1 cellular context compared by ENCODE assay signal in the genomic region with DNA sequence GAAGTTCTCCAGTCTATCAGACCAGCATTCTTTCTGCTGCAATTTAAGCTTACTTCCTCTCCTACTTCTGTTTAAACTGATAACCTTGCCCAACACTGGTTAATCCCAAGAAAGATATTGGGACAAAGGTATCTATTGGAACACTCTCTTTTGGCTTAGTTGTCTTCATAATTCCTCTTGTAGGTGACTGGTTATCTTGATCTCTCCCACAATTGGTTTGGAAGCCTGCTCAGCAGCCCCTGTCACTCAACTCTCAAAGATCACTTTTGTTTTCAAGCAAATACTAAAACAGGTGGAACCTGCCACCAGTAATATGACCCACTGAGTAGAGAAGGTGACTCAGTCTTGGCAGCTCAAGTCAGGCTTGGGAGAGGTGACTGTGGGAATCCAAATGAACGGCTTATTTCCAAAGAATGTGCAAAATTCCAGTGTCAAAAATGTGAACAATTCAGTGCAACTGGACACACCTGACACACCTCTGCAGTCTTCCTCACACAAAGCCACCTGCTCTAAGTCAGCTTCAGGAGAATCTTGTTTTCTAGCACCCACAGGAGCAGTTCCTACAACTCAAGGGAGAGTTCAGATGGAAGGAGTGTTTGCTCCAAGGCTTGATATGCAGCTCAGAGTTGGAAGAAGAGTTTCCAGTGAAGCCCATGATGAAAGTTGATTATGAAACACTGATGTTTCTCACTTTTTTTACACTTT.
TF ChIP-seq lines count a peak whose summit lies in the region.

No MANE protein-coding gene starts in this region.

TF ChIP-seq in Ishikawa, 13 proteins besides CTCF, POLR2A, EP300 and RAD21 (continued from another document):
- TF ChIP-seq, protein P1, sequence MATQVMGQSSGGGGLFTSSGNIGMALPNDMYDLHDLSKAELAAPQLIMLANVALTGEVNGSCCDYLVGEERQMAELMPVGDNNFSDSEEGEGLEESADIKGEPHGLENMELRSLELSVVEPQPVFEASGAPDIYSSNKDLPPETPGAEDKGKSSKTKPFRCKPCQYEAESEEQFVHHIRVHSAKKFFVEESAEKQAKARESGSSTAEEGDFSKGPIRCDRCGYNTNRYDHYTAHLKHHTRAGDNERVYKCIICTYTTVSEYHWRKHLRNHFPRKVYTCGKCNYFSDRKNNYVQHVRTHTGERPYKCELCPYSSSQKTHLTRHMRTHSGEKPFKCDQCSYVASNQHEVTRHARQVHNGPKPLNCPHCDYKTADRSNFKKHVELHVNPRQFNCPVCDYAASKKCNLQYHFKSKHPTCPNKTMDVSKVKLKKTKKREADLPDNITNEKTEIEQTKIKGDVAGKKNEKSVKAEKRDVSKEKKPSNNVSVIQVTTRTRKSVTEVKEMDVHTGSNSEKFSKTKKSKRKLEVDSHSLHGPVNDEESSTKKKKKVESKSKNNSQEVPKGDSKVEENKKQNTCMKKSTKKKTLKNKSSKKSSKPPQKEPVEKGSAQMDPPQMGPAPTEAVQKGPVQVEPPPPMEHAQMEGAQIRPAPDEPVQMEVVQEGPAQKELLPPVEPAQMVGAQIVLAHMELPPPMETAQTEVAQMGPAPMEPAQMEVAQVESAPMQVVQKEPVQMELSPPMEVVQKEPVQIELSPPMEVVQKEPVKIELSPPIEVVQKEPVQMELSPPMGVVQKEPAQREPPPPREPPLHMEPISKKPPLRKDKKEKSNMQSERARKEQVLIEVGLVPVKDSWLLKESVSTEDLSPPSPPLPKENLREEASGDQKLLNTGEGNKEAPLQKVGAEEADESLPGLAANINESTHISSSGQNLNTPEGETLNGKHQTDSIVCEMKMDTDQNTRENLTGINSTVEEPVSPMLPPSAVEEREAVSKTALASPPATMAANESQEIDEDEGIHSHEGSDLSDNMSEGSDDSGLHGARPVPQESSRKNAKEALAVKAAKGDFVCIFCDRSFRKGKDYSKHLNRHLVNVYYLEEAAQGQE (IDR thresholded peaks at IDR 0.05; ENCODE audit: low read depth): peak; percentile 20; the same call in 1 of the 2 replicates
- 0 out of 2 replicates have a peak, but pooled peaks have one; percentile 10 for TF ChIP-seq TAF1 (IDR thresholded peaks at IDR 0.05; ENCODE audit: low read depth)
- peak; percentile 20; the same call in 1 of the 2 replicates for TF ChIP-seq YY1 (IDR thresholded peaks at IDR 0.05; ENCODE audit: low read depth)
